In the genomic region with DNA sequence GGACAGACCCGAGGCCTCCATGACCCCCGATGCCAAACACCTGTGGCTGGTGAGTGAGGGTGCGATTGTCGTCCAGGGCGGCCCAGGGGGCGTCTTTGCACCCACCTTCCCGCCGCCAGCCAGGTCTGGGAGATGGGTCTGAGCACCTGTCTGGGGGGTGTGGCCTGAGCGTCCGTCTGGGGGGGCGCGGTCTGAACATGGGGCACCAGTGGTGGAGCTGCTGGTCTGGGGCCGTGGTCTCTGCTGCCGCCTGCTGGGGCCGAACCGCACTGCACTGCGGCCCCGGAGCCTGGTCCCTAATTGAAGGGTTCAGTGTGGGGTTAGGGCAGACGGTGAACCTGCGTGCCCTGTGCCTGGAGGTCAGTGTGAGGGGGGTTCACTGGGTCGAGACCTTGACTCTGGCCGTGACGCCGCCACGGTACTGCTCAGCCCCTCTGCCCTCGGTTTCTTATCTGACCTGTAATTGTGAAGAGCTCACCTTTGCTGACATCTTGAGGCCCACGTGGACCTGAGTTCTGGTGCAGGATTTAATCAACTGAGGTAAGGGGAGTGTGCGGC, we compare ENCODE assay signal across 9 cellular contexts. TPM values are rescaled to one million over a fixed set of nuclear protein-coding genes. Genes with fewer than 3 reads are reported as not detected.
DNase-seq lines count a peak whose midpoint lies in the region; ATAC-seq and TF ChIP-seq lines count a peak whose summit lies in the region.
"Had no signal": no experiment of that assay in that cellular context is flagged by ENCODE, and none has a peak within 500 bp of the region (broad histone marks: within the 10 kb centered on the region; RNA-seq: fewer than 3 reads in every experiment).

No MANE protein-coding gene starts in this region.

- 30 to 66% methylated on average over 4 to 16 of the region's 28 CpGs for WGBS in testis, 2 donors

- H3K9ac ChIP-seq in neural progenitor cell = no peak overlapping the region

- no peak overlapping the region for H3K27ac Mint-ChIP-seq in neural progenitor cell

- no peaks in the 10 kb centered on the region for H3F3A ChIP-seq in neural progenitor cell (ENCODE audit: low read depth)

- H3K9me3 Mint-ChIP-seq in neural progenitor cell = no peaks in the 10 kb centered on the region

- H3K36me3 ChIP-seq in neural progenitor cell (no peaks in the 10 kb centered on the region), testis (ENCODE audit: low read depth, missing control alignments) (no peaks in the 10 kb centered on the region)

- H2AFZ ChIP-seq in neural progenitor cell (replicated peaks) = no peak overlapping the region

- H3K4me3 Mint-ChIP-seq in neural progenitor cell = no peak overlapping the region

- peak; percentile 98 for TF ChIP-seq CTCF in AG09319 (IDR thresholded peaks at IDR 0.05; ENCODE audit: low read depth, low read length)
- peak; percentile 96 for TF ChIP-seq CTCF in neural progenitor cell (IDR thresholded peaks at IDR 0.05)
- peak; percentile 83 to 95 (median 87) for TF ChIP-seq CTCF in testis (IDR thresholded peaks at IDR 0.05)

- DNase-seq in AG09319 (ENCODE audit: extremely low read depth, low read depth) = no peak
- DNase-seq in OCI-M1 (lab: John Stamatoyannopoulos, UW) = peak; percentile 87
- DNase-seq in activated T-cell treated with anti-CD3 and anti-CD28 coated beads for 24 hours (ENCODE audit: low read depth) = peak; percentile 68
- peak; percentile 72 for DNase-seq in neural progenitor cell (ENCODE audit: low spot score)
- DNase-seq in testis = peak; percentile 63

- H3K9me3 ChIP-seq in neural progenitor cell (ENCODE audit: low read depth) (no peaks in the 10 kb centered on the region), testis (no peaks in the 10 kb centered on the region)

- no peak for TF ChIP-seq POLR2A in testis (IDR thresholded peaks at IDR 0.05)

- H3K27me3 Mint-ChIP-seq in neural progenitor cell (ENCODE audit: insufficient read depth, low read depth) = peaks cover 4% of the 10 kb centered on the region

- H3K4me2 ChIP-seq in neural progenitor cell = no peak overlapping the region

- H3K36me3 Mint-ChIP-seq in neural progenitor cell = peaks cover 19% of the 10 kb centered on the region

- ATAC-seq in GM21529 (IDR thresholded peaks at IDR 0.05; ENCODE audit: unreplicated experiment) (peak; percentile 36), esophagus mucosa (peak; percentile 82), GM21723 (IDR thresholded peaks at IDR 0.05; ENCODE audit: unreplicated experiment) (no peak)

- peaks cover 6% of the 10 kb centered on the region for H3K4me1 Mint-ChIP-seq in neural progenitor cell

- no peaks in the 10 kb centered on the region for H3K4me1 ChIP-seq in neural progenitor cell
- H3K4me1 ChIP-seq in testis = peaks cover 18% of the 10 kb centered on the region

- no peaks in the 10 kb centered on the region for H3K79me2 ChIP-seq in neural progenitor cell (ENCODE audit: low read depth)

- H3K27me3 ChIP-seq in neural progenitor cell = no peaks in the 10 kb centered on the region
- no peaks in the 10 kb centered on the region for H3K27me3 ChIP-seq in testis

- H3K4me3 ChIP-seq in neural progenitor cell (no peak overlapping the region), testis (no peak overlapping the region)
- H3K4me3 ChIP-seq: skin epidermis had no signal

- no peak overlapping the region for H3K27ac ChIP-seq in neural progenitor cell
- no peak overlapping the region for H3K27ac ChIP-seq in testis
- H3K27ac ChIP-seq: skin epidermis had no signal

- peaks cover 4% of the 10 kb centered on the region for H4K20me1 ChIP-seq in neural progenitor cell (ENCODE audit: low read depth)

- intact Hi-C loops in testis (cut with DNase I; ENCODE audit: low total_unique reads) = no loop called here

RNA-seq across cellular contexts. Expression of gene TCF25, which starts 12.6 kb away (rescaled TPM):
- total RNA-seq in esophagus mucosa (99.2 TPM), neural progenitor cell (ENCODE audit: low replicate concordance) (95.6 and 127 TPM in 2 replicates), testis (100 to 1,000 TPM; 334 to 345 TPM)
- polyA plus RNA-seq in testis (ENCODE audit: insufficient read depth, low read depth, low replicate concordance) = 225 TPM

RNA-seq across cellular contexts. Expression of gene SPIRE2, which starts 32.6 kb away (rescaled TPM):
- total RNA-seq in esophagus mucosa = 3.9 TPM
- 6.5 and 9.0 TPM in 2 replicates for total RNA-seq in neural progenitor cell (ENCODE audit: low replicate concordance)
- 10 to 100 TPM; 20.9 to 31.3 TPM for total RNA-seq in testis
- polyA plus RNA-seq in testis (ENCODE audit: insufficient read depth, low read depth, low replicate concordance) = 11.5 TPM

RNA-seq across cellular contexts. Expression of gene FANCA, which starts 44.4 kb away (rescaled TPM):
- total RNA-seq in esophagus mucosa (14.9 TPM), neural progenitor cell (ENCODE audit: low replicate concordance) (34.6 and 43.0 TPM in 2 replicates), testis (100 to 1,000 TPM in 1 of 2 donors, 10 to 100 TPM in 1; 73.2 to 112 TPM)
- polyA plus RNA-seq in testis (ENCODE audit: insufficient read depth, low read depth, low replicate concordance) = 48.1 TPM

RNA-seq across cellular contexts. Expression of gene MC1R, which starts 57.8 kb away (rescaled TPM):
- total RNA-seq in esophagus mucosa (1.6 TPM), neural progenitor cell (ENCODE audit: low replicate concordance) (1.7 and 5.5 TPM in 2 replicates), testis (10 to 100 TPM; 40.0 to 53.7 TPM)
- 30.1 TPM for polyA plus RNA-seq in testis (ENCODE audit: insufficient read depth, low read depth, low replicate concordance)
